13 cellular contexts compared by ENCODE assay signal in genomic region chr7:108079291-108080057, GRCh38. TPM values are rescaled to one million over a fixed set of nuclear protein-coding genes. Genes with fewer than 3 reads are reported as not detected.
DNase-seq lines count a peak whose midpoint lies in the region; TF ChIP-seq lines count a peak whose summit lies in the region.
"Had no signal": no experiment of that assay in that cellular context is flagged by ENCODE, and none has a peak within 500 bp of the region (broad histone marks: within the 10 kb centered on the region; RNA-seq: fewer than 3 reads in every experiment).

No MANE protein-coding gene starts in this region.

- H3K27ac Mint-ChIP-seq in endodermal cell: no peak overlapping the region
- H3K27ac Mint-ChIP-seq: activated CD4-positive, alpha-beta memory T cell treated with anti-CD3 and anti-CD28 coated beads for 36 hours had no signal

- peaks cover 5% of the 10 kb centered on the region for H3K9me3 ChIP-seq in mesenchymal stem cell (ENCODE audit: control insufficient read depth, low read length)
- peaks cover 10% of the 10 kb centered on the region for H3K9me3 ChIP-seq in endodermal cell (ENCODE audit: control insufficient read depth, low read length)

- no peak overlapping the region for H3K4me3 Mint-ChIP-seq in endodermal cell
- H3K4me3 Mint-ChIP-seq: activated CD4-positive, alpha-beta memory T cell treated with anti-CD3 and anti-CD28 coated beads for 36 hours; brain had no signal

- DNase-seq in AG09319 (ENCODE audit: extremely low read depth, low read depth): peak; percentile 64
- peak; percentile 69 for DNase-seq in NCI-H1694 (lab: John Stamatoyannopoulos, UW)
- DNase-seq in choroid plexus epithelial cell (ENCODE audit: low read depth): peak; percentile 93
- DNase-seq in mesenchymal stem cell: peak; percentile 85
- no peak for DNase-seq in SHP77 treated with DMSO at 0.1 percent for 48 hours (lab: John Stamatoyannopoulos, UW)
- DNase-seq in endodermal cell: no peak
- no peak for DNase-seq in NCI-H1436 treated with DMSO at 0.1 percent for 48 hours (lab: John Stamatoyannopoulos, UW)
- no peak for DNase-seq in putamen (ENCODE audit: low spot score)
- DNase-seq: activated CD4-positive, alpha-beta memory T cell treated with anti-CD3 and anti-CD28 coated beads for 36 hours; Caco-2; NCI-H187 had no signal

- peak overlapping the region in 1 of 2 experiments; percentile 15 for H2BK12ac ChIP-seq in mesenchymal stem cell (ENCODE audit: low read length in 2 of 2)

- H3K36me3 Mint-ChIP-seq in endodermal cell (ENCODE audit: low read depth): peaks cover 3% of the 10 kb centered on the region
- H3K36me3 Mint-ChIP-seq: activated CD4-positive, alpha-beta memory T cell treated with anti-CD3 and anti-CD28 coated beads for 36 hours had no signal

- TF ChIP-seq CTCF in AG09319 (IDR thresholded peaks at IDR 0.05; ENCODE audit: low read depth, low read length): no peak
- no peak for TF ChIP-seq CTCF in choroid plexus epithelial cell (conservative IDR thresholded peaks at IDR 0.05; ENCODE audit: low read depth, low read length)
- no peak for TF ChIP-seq CTCF in endodermal cell (conservative IDR thresholded peaks at IDR 0.05)

- H3K27ac ChIP-seq in mesenchymal stem cell (ENCODE audit: low read length, poor library complexity, severe bottlenecking) (peak overlapping the region; percentile 72), endodermal cell (ENCODE audit: low read depth, low read length) (no peak overlapping the region)
- H3K27ac ChIP-seq: parathyroid adenoma had no signal

- peak overlapping the region; percentile 58 to 83 for H3K18ac ChIP-seq in mesenchymal stem cell (ENCODE audit: low read depth in 1 of 2, low read length in 2 of 2)

- no peak overlapping the region for H2AK5ac ChIP-seq in mesenchymal stem cell (ENCODE audit: low read length, severe bottlenecking)

- peaks cover 5% of the 10 kb centered on the region for H3K4me1 ChIP-seq in mesenchymal stem cell (ENCODE audit: control insufficient read depth, insufficient read depth, low read depth, low read length)
- no peaks in the 10 kb centered on the region for H3K4me1 ChIP-seq in endodermal cell (ENCODE audit: control insufficient read depth, insufficient read depth, low read length)
- H3K4me1 ChIP-seq: parathyroid adenoma had no signal

- no peaks in the 10 kb centered on the region for H3K4me1 Mint-ChIP-seq in endodermal cell

- WGBS in mesenchymal stem cell: 15% methylated on average over 6 of the region's 6 CpGs
- WGBS in endodermal cell (ENCODE audit: insufficient coverage in 1 of 2, insufficient read length in 1 of 2), 2 experiments: 84 to 86% methylated on average over 6 of the region's 6 CpGs

- H4K91ac ChIP-seq in mesenchymal stem cell (ENCODE audit: low read length): no peak overlapping the region

- H2BK120ac ChIP-seq in mesenchymal stem cell (ENCODE audit: low read depth, low read length): no peak overlapping the region

- H2BK15ac ChIP-seq in mesenchymal stem cell (ENCODE audit: low read depth, poor library complexity, severe bottlenecking): no peak overlapping the region

- no peak overlapping the region for H3K4me3 ChIP-seq in choroid plexus epithelial cell (ENCODE audit: low read depth, low read length)
- H3K4me3 ChIP-seq in mesenchymal stem cell (ENCODE audit: insufficient read depth in 1 of 2, low read depth in 1 of 2, low read length in 2 of 2): no peak overlapping the region
- H3K4me3 ChIP-seq in endodermal cell (ENCODE audit: low read length): no peak overlapping the region

- H3K36me3 ChIP-seq in mesenchymal stem cell (ENCODE audit: control insufficient read depth in 1 of 2, insufficient read depth in 2 of 2, low read depth in 1 of 2, low read length in 2 of 2): no peaks in the 10 kb centered on the region
- H3K36me3 ChIP-seq in endodermal cell (ENCODE audit: control insufficient read depth, insufficient read depth, low read length): no peaks in the 10 kb centered on the region

- no peaks in the 10 kb centered on the region for H3K27me3 Mint-ChIP-seq in endodermal cell (ENCODE audit: insufficient read depth)
- H3K27me3 Mint-ChIP-seq: activated CD4-positive, alpha-beta memory T cell treated with anti-CD3 and anti-CD28 coated beads for 36 hours; brain had no signal

- peak overlapping the region; percentile 87 for H4K8ac ChIP-seq in mesenchymal stem cell (ENCODE audit: low read length)

- H2BK5ac ChIP-seq in mesenchymal stem cell (ENCODE audit: low read depth, low read length, poor library complexity, severe bottlenecking): peak overlapping the region; percentile 69

- peak overlapping the region; percentile 15 for H2AFZ ChIP-seq in mesenchymal stem cell (ENCODE audit: low read depth, low read length)
- H2AFZ ChIP-seq: parathyroid adenoma had no signal

- H3K14ac ChIP-seq in mesenchymal stem cell (ENCODE audit: low read length in 2 of 2): no peak overlapping the region

- no peak overlapping the region for H3K4me2 ChIP-seq in mesenchymal stem cell (ENCODE audit: low read length, poor library complexity, severe bottlenecking)

- H3K4ac ChIP-seq in mesenchymal stem cell (ENCODE audit: low read depth in 1 of 2, low read length in 2 of 2): peak overlapping the region in 1 of 2 experiments; percentile 4

- no peaks in the 10 kb centered on the region for H3K79me1 ChIP-seq in mesenchymal stem cell (replicated peaks; ENCODE audit: low read length, poor library complexity, severe bottlenecking)

- H3K23ac ChIP-seq in mesenchymal stem cell (ENCODE audit: low read length in 2 of 2): no peak overlapping the region

- peak overlapping the region; percentile 24 for H3K9ac ChIP-seq in mesenchymal stem cell (ENCODE audit: low read length)
- H3K9ac ChIP-seq in endodermal cell (ENCODE audit: extremely low read depth, low read length, poor library complexity, severe bottlenecking): no peak overlapping the region
- H3K9ac ChIP-seq: parathyroid adenoma had no signal

- H3K27me3 ChIP-seq in mesenchymal stem cell (ENCODE audit: control insufficient read depth in 1 of 2, insufficient read depth in 1 of 2, low read length in 2 of 2) (no peaks in the 10 kb centered on the region), endodermal cell (ENCODE audit: control insufficient read depth, insufficient read depth, low read length, poor library complexity, severe bottlenecking) (no peaks in the 10 kb centered on the region)

- H3K9me3 Mint-ChIP-seq in endodermal cell: peaks cover 9% of the 10 kb centered on the region

RNA-seq across cellular contexts. Expression of gene LAMB4, which starts 50.7 kb away (rescaled TPM):
- 0.25 TPM for polyA plus RNA-seq in mesenchymal stem cell (2013, experiment 1 of 2)
- 0.18 TPM for polyA plus RNA-seq in mesenchymal stem cell (2013, experiment 2 of 2)
- total RNA-seq in endodermal cell: not detected
- polyA plus RNA-seq in endodermal cell (2013, experiment 1 of 2): not detected
- not detected for polyA plus RNA-seq in endodermal cell (2013, experiment 2 of 2)
- total RNA-seq: activated CD4-positive, alpha-beta memory T cell treated with anti-CD3 and anti-CD28 coated beads for 36 hours had no signal

Comparison
In these comparisons a context has a peak if more than half of its experiments do, and no peak if none do; other contexts are left out.
1. DNase-seq: peak in AG09319 (single experiment), NCI-H1694 (single experiment), choroid plexus epithelial cell (single experiment) and mesenchymal stem cell (single experiment); none in SHP77 treated with DMSO at 0.1 percent for 48 hours (single experiment), endodermal cell (single experiment), NCI-H1436 treated with DMSO at 0.1 percent for 48 hours (single experiment) and putamen (single experiment).